Comparison of ENCODE assay signal across 8 cellular contexts in the genomic region with DNA sequence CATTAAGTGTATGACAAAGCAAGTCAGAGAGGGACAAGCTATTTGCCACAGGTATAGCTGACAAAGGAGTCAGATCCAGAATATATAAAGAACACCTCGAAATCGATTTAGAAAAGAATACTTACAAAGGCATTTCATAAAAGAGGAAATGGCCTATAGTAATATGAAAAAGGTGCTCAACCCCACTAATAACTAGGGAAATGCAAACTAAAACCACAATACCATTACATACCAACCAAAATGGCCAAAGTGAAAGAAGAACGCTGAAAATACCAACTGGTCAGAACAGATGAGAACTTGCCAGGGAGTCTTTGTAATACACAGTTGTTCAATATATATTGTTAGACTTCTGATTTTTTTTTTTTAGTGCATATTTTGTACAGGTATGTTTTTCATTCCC.
DNase-seq lines count a peak whose midpoint lies in the region; ATAC-seq and FAIRE-seq lines count a peak whose summit lies in the region.

No MANE protein-coding gene starts in this region.

- peak overlapping the region; percentile 15 to 78 for H3K27ac Mint-ChIP-seq in activated naive CD4-positive, alpha-beta T cell treated with anti-CD3 and anti-CD28 coated beads, Interleukin-2, amount 50 U/mL, for 72 hours

- DNase-seq in activated naive CD4-positive, alpha-beta T cell treated with anti-CD3 and anti-CD28 coated beads, Interleukin-2, amount 50 U/mL, for 72 hours (ENCODE audit: low spot score in 2 of 2): no peak
- DNase-seq in activated naive CD4-positive, alpha-beta T cell (lab: John Stamatoyannopoulos, UW): no peak
- DNase-seq in T1000 (lab: John Stamatoyannopoulos, UW) (no peak), frontal cortex (ENCODE audit: low spot score in 2 of 2) (no peak)
- DNase-seq in stimulated activated naive CD4-positive, alpha-beta T cell treated with Interleukin-2 at 50 U/mL for 16 hours (lab: John Stamatoyannopoulos, UW): no peak

- H3K36me3 Mint-ChIP-seq in activated naive CD4-positive, alpha-beta T cell treated with anti-CD3 and anti-CD28 coated beads, Interleukin-2, amount 50 U/mL, for 72 hours: peaks cover 0 to 24% of the 10 kb centered on the region in 2 donors

- peak overlapping the region; percentile 37 for H3K27ac ChIP-seq in temporal lobe (ENCODE audit: low read depth, low read length)

- no peaks in the 10 kb centered on the region for H3K9me3 Mint-ChIP-seq in activated naive CD4-positive, alpha-beta T cell treated with anti-CD3 and anti-CD28 coated beads, Interleukin-2, amount 50 U/mL, for 72 hours

- no peak for FAIRE-seq in frontal cortex (lab: Jason Lieb, UNC)

- ATAC-seq in activated naive CD4-positive, alpha-beta T cell treated with anti-CD3 and anti-CD28 coated beads, Interleukin-2, amount 50 U/mL, for 72 hours: no peak
- ATAC-seq in HG02623 (IDR thresholded peaks at IDR 0.05; ENCODE audit: unreplicated experiment) (peak; percentile 67), HG03565 (IDR thresholded peaks at IDR 0.05; ENCODE audit: unreplicated experiment) (peak; percentile 66)

Comparison
In these comparisons a context has a peak if more than half of its experiments do, and no peak if none do; other contexts are left out.
1. ATAC-seq: peak in HG02623 (single experiment) and HG03565 (single experiment); none in activated naive CD4-positive, alpha-beta T cell treated with anti-CD3 and anti-CD28 coated beads, Interleukin-2, amount 50 U/mL, for 72 hours (0 of 2).